9 cellular contexts compared by ENCODE assay signal in the genomic region with DNA sequence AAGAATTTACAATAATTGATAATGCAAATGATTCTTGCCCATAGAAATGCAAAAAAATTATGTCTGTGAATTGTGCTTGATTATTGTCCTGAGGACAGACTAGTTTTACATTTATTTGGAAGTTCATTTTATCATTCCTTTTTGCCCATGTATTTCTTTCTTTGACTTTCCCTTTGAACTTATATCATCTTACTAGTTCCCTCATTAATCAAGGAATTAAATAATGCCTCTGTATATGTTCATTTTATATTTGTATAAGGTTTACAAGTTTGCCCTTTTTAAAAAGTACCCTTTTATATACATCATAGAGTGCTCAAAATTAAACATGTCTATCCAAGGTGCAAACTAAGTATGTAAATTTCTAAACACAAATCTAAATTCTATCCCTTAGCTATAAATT.
"Had no signal": no experiment of that assay in that cellular context is flagged by ENCODE, and none has a peak within 500 bp of the region (broad histone marks: within the 10 kb centered on the region; RNA-seq: fewer than 3 reads in every experiment).

No MANE protein-coding gene starts in this region.

- H3K36me3 ChIP-seq: HAP-1 had no signal

- H3K27ac ChIP-seq: GM23248 had no signal

- H3K4me1 ChIP-seq: HAP-1 had no signal

- DNase-seq: GM23248, GOT3, H7, H9, HCEC 1CT, HFFc6 had no signal

- FAIRE-seq: H1 had no signal

- H3K4me3 ChIP-seq: GM23248, GM23338, HAP-1 had no signal

- H3K9me3 ChIP-seq: HAP-1 had no signal
